In genomic region chr6:17988422-17988944, GRCh38 we compare ENCODE assay signal across 9 cellular contexts. TPM values are rescaled to one million over a fixed set of nuclear protein-coding genes. Genes with fewer than 3 reads are reported as not detected.
DNase-seq lines count a peak whose midpoint lies in the region; ATAC-seq, FAIRE-seq and TF ChIP-seq lines count a peak whose summit lies in the region.
"Had no signal": no experiment of that assay in that cellular context is flagged by ENCODE, and none has a peak within 500 bp of the region (broad histone marks: within the 10 kb centered on the region; RNA-seq: fewer than 3 reads in every experiment).

No MANE protein-coding gene starts in this region.

- peaks cover 5% of the 10 kb centered on the region; the same call in 1 of the 2 replicates for H3K36me3 ChIP-seq in RWPE2 (ENCODE audit: low read depth)
- H3K36me3 ChIP-seq in fibroblast of lung (ENCODE audit: control insufficient read depth, insufficient read depth, low read length), result peaks cover 4% of the 10 kb centered on the region
- H3K36me3 ChIP-seq in ovary, result no peaks in the 10 kb centered on the region

- ATAC-seq in RWPE2 (ENCODE audit: low read depth) (0 out of 3 replicates have a peak, but pooled peaks have one; percentile 6), HG03280 (IDR thresholded peaks at IDR 0.05; ENCODE audit: unreplicated experiment) (no peak)

- DNase-seq in D721Med (ENCODE audit: insufficient read length, low spot score) (no peak), RWPE2 (ENCODE audit: low spot score) (no peak), fibroblast of lung (ENCODE audit: low read depth in 2 of 2) (no peak), ovary (peak in 2 of 5 donors; percentile 28 to 31), middle frontal gyrus (ENCODE audit: extremely low spot score, low spot score) (no peak), inferior parietal cortex (ENCODE audit: extremely low spot score) (no peak)
- DNase-seq in activated CD4-positive, CD25-positive, alpha-beta regulatory T cell (lab: John Stamatoyannopoulos, UW), result no peak

- peaks cover 9% of the 10 kb centered on the region for H3K4me1 ChIP-seq in RWPE2 (ENCODE audit: insufficient read depth, poor library complexity, severe bottlenecking)
- H3K4me1 ChIP-seq in fibroblast of lung (ENCODE audit: control insufficient read depth, extremely low read depth, insufficient read depth, low read length), result peaks cover 9% of the 10 kb centered on the region
- H3K4me1 ChIP-seq in ovary (ENCODE audit: insufficient read depth), result peaks cover 2% of the 10 kb centered on the region

- peak overlapping the region; percentile 81 for H2AFZ ChIP-seq in fibroblast of lung (ENCODE audit: low read length)

- H3K27ac ChIP-seq in RWPE2 (ENCODE audit: poor library complexity, severe bottlenecking) (peak overlapping the region; percentile 87), fibroblast of lung (ENCODE audit: insufficient read depth, low read length) (peak overlapping the region; percentile 77), ovary (peak overlapping the region; percentile 94 to 96)

- H3K9me3 ChIP-seq in RWPE2 (ENCODE audit: severe bottlenecking) (no peaks in the 10 kb centered on the region), fibroblast of lung (ENCODE audit: control insufficient read depth, insufficient read depth, low read depth, low read length) (no peaks in the 10 kb centered on the region), ovary (no peaks in the 10 kb centered on the region)

- TF ChIP-seq CTCF in D721Med (IDR thresholded peaks at IDR 0.05; ENCODE audit: insufficient read depth, missing control alignments) (peak; percentile 11), RWPE2 (IDR thresholded peaks at IDR 0.05; ENCODE audit: poor library complexity, severe bottlenecking) (no peak), fibroblast of lung (conservative IDR thresholded peaks at IDR 0.05 in 1 of 2, IDR thresholded peaks at IDR 0.05 in 1 of 2; ENCODE audit: low read depth in 1 of 2, low read length in 2 of 2) (no peak), ovary (IDR thresholded peaks at IDR 0.05) (no peak)

- H3K79me2 ChIP-seq in fibroblast of lung (ENCODE audit: control insufficient read depth, insufficient read depth, low read length), result peaks cover 44% of the 10 kb centered on the region

- H3K27me3 ChIP-seq in RWPE2 (ENCODE audit: insufficient read depth, poor library complexity, severe bottlenecking), result no peaks in the 10 kb centered on the region
- H3K27me3 ChIP-seq in fibroblast of lung (ENCODE audit: control insufficient read depth, insufficient read depth, low read length), result no peaks in the 10 kb centered on the region
- no peaks in the 10 kb centered on the region for H3K27me3 ChIP-seq in ovary

- TF ChIP-seq POLR2A in ovary (IDR thresholded peaks at IDR 0.05), result no peak

- H3K4me2 ChIP-seq in fibroblast of lung (ENCODE audit: extremely low read depth, insufficient read depth, low read length), result peak overlapping the region; percentile 97

- intact Hi-C loops in ovary (cut with DNase I), result loop anchor here in 2 of 4 donors (5.0 to 10.0 kb wide), 3 partner anchors 54 to 516 kb away; partner anchors contain the start of gene NHLRC1 (in 1 of the 2)

- WGBS in ovary, 3 donors, result 15 to 20% (median 19%) methylated on average over 20 of the region's 20 CpGs

- H3K9ac ChIP-seq in fibroblast of lung (ENCODE audit: insufficient read depth, low read length), result peak overlapping the region; percentile 68

- H4K20me1 ChIP-seq in fibroblast of lung (ENCODE audit: control insufficient read depth, extremely low read depth, insufficient read depth, low read length), result no peaks in the 10 kb centered on the region

- FAIRE-seq in D721Med (lab: Jason Lieb, UNC), result no peak
- FAIRE-seq: frontal cortex had no signal

- no peak for TF ChIP-seq EP300 in ovary (IDR thresholded peaks at IDR 0.05)

- peak overlapping the region; percentile 100 for H3K4me3 ChIP-seq in RWPE2 (ENCODE audit: severe bottlenecking)
- peak overlapping the region; percentile 72 to 84 (median 80) for H3K4me3 ChIP-seq in fibroblast of lung (replicated peaks in 1 of 4; ENCODE audit: control extremely low read depth in 1 of 4, insufficient read depth in 1 of 4, low read depth in 3 of 4, low read length in 4 of 4)
- H3K4me3 ChIP-seq in ovary, result peak overlapping the region; percentile 89

RNA-seq across cellular contexts. Expression of gene KIF13A, which starts 1.0 kb away (rescaled TPM):
- total RNA-seq in fibroblast of lung, result 65.0 and 114 TPM in 2 replicates
- polyA plus RNA-seq in fibroblast of lung, result 52.3 and 55.0 TPM in 2 replicates
- 42.7 and 44.9 TPM in 2 replicates for polyA plus RNA-seq in fibroblast of lung (2012)
- polyA minus RNA-seq in fibroblast of lung (ENCODE audit: low replicate concordance), result 72.5 and 75.5 TPM in 2 replicates
- 10 to 100 TPM; 19.6 to 44.4 (median 38.3) TPM for total RNA-seq in ovary
- 10 to 100 TPM; 18.4 to 38.0 TPM for polyA plus RNA-seq in ovary
